In the genomic region with DNA sequence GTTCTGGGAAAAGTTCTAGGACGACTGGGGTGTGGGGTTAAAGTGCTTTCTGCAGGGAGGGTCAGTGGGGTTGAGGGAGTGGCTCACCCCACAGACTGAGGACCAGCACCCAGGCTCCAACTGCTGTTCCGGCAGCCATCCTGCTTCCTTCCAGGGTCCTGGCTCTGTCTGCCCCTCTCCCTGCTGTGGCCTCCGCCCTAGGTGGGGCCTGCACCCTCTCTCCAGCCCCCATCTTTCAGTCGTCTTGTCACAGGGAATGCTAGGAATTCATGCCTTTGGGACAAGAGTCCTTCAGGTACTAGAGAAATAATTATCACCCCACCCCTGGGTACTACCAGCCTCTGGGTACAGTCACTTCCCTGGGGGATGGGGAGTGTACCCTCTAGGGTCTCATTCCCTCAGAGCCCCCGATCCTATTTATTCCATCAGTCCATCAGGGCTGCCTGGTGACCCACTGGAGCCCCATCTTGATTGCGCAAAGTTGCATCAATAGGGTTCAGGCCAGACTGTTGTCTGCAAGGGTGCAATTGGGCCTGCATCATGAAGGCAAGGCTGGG, we compare ENCODE assay signal across 11 cellular contexts. TPM values are rescaled to one million over a fixed set of nuclear protein-coding genes. Genes with fewer than 3 reads are reported as not detected.
DNase-seq lines count a peak whose midpoint lies in the region; ATAC-seq and TF ChIP-seq lines count a peak whose summit lies in the region.
"Had no signal": no experiment of that assay in that cellular context is flagged by ENCODE, and none has a peak within 500 bp of the region (broad histone marks: within the 10 kb centered on the region; RNA-seq: fewer than 3 reads in every experiment).

A gene (minus strand): TSS at position 170 of the 557 bp plus-strand sequence. CDS start 31 bp downstream, at position 139.

- no peaks in the 10 kb centered on the region for H3K27me3 ChIP-seq in lung (ENCODE audit: control insufficient read depth, insufficient read depth)
- H3K27me3 ChIP-seq in thoracic aorta (replicated peaks; ENCODE audit: insufficient read depth), result no peaks in the 10 kb centered on the region

- H3K4me1 ChIP-seq in lung (ENCODE audit: control insufficient read depth in 2 of 2, insufficient read depth in 2 of 2, low read length in 2 of 2), result peaks cover 0 to 19% of the 10 kb centered on the region in 2 donors
- peaks cover 16 to 42% of the 10 kb centered on the region in 2 donors for H3K4me1 ChIP-seq in thoracic aorta (ENCODE audit: control insufficient read depth in 1 of 2, low read depth in 2 of 2)

- CTCF ChIA-PET in activated CD8-positive, alpha-beta memory T cell treated with anti-CD3 and anti-CD28 coated beads for 36 hours (lab: Charles Lee), result no interaction called here
- CTCF ChIA-PET in activated CD4-positive, alpha-beta memory T cell treated with anti-CD3 and anti-CD28 coated beads, Interleukin-2, amount 10 ng/mL, durations not matched to agents 7 days and 5 days (lab: Charles Lee), result no interaction called here

- H3K27ac ChIP-seq in lung (ENCODE audit: low read depth in 1 of 2, low read length in 1 of 2) (peak within 1 kb of the TSS; percentile 30 to 83), thoracic aorta (peak within 1 kb of the TSS; percentile 61 to 74)

- peaks cover 72% of the 10 kb centered on the region for H3K36me3 Mint-ChIP-seq in activated CD4-positive, alpha-beta memory T cell treated with anti-CD3 and anti-CD28 coated beads, Interleukin-2, amount 10 ng/mL, durations not matched to agents 7 days and 5 days (ENCODE audit: low read depth)

- no peak for TF ChIP-seq CTCF in lung (IDR thresholded peaks at IDR 0.05; ENCODE audit: control extremely low read depth, extremely low read depth)
- no peak for TF ChIP-seq CTCF in thoracic aorta (IDR thresholded peaks at IDR 0.05)

- H3K4me1 Mint-ChIP-seq in activated CD4-positive, alpha-beta memory T cell treated with anti-CD3 and anti-CD28 coated beads, Interleukin-2, amount 10 ng/mL, durations not matched to agents 7 days and 5 days, result peaks cover 55% of the 10 kb centered on the region

- H3K9me3 ChIP-seq in lung (ENCODE audit: control insufficient read depth in 2 of 2, insufficient read depth in 1 of 2, low read length in 1 of 2) (no peaks in the 10 kb centered on the region), thoracic aorta (no peaks in the 10 kb centered on the region)

- no peak within 1 kb of the TSS for H3K4me3 ChIP-seq in lung
- no peak within 1 kb of the TSS for H3K4me3 ChIP-seq in thoracic aorta

- peak within 1 kb of the TSS; percentile 31 for H3K27ac Mint-ChIP-seq in activated CD4-positive, alpha-beta memory T cell treated with anti-CD3 and anti-CD28 coated beads, Interleukin-2, amount 10 ng/mL, durations not matched to agents 7 days and 5 days

- DNase-seq in activated CD8-positive, alpha-beta memory T cell treated with anti-CD3 and anti-CD28 coated beads, Interleukin-2, amount 50 U/mL, for 48 hours, result no peak
- DNase-seq in activated CD4-positive, alpha-beta memory T cell treated with anti-CD3 and anti-CD28 coated beads, Interleukin-2, amount 10 ng/mL, durations not matched to agents 7 days and 5 days, result no peak
- DNase-seq in lung (ENCODE audit: low spot score) (no peak), thoracic aorta (ENCODE audit: low spot score) (no peak), HuH-7.5 (ENCODE audit: low spot score) (no peak), epidermal melanocyte (ENCODE audit: insufficient read length, low spot score) (no peak), cerebellar cortex (ENCODE audit: low spot score) (no peak)
- DNase-seq: NCI-H748 treated with DMSO at 0.1 percent for 48 hours had no signal

- peaks cover 0 to 28% of the 10 kb centered on the region in 2 donors for H3K36me3 ChIP-seq in lung (ENCODE audit: control insufficient read depth in 2 of 2, insufficient read depth in 2 of 2, low read length in 2 of 2)
- H3K36me3 ChIP-seq in thoracic aorta, result peaks cover 15% of the 10 kb centered on the region

- H3K9me3 Mint-ChIP-seq in activated CD4-positive, alpha-beta memory T cell treated with anti-CD3 and anti-CD28 coated beads, Interleukin-2, amount 10 ng/mL, durations not matched to agents 7 days and 5 days, result no peaks in the 10 kb centered on the region
- H3K9me3 Mint-ChIP-seq: IgD-negative memory B cell had no signal

- H3K4me3 Mint-ChIP-seq in activated CD4-positive, alpha-beta memory T cell treated with anti-CD3 and anti-CD28 coated beads, Interleukin-2, amount 10 ng/mL, durations not matched to agents 7 days and 5 days, result no peak within 1 kb of the TSS

- POLR2A ChIA-PET in activated CD8-positive, alpha-beta memory T cell treated with anti-CD3 and anti-CD28 coated beads for 36 hours (lab: Charles Lee), result no interaction called here
- POLR2A ChIA-PET in activated CD4-positive, alpha-beta memory T cell treated with anti-CD3 and anti-CD28 coated beads, Interleukin-2, amount 10 ng/mL, durations not matched to agents 7 days and 5 days (lab: Charles Lee), result no interaction called here

- 63 to 79% methylated on average over 6 of the region's 6 CpGs for WGBS in lung, 2 donors

- H3K27me3 Mint-ChIP-seq in activated CD4-positive, alpha-beta memory T cell treated with anti-CD3 and anti-CD28 coated beads, Interleukin-2, amount 10 ng/mL, durations not matched to agents 7 days and 5 days, result no peaks in the 10 kb centered on the region
- H3K27me3 Mint-ChIP-seq: IgD-negative memory B cell had no signal

- ATAC-seq in lung (ENCODE audit: insufficient read depth, low FRiP score) (no peak), thoracic aorta (ENCODE audit: insufficient number of reproducible peaks, low FRiP score, low read depth) (no peak)
- ATAC-seq: activated CD4-positive, CD25-positive, alpha-beta regulatory T cell treated with anti-CD3 and anti-CD28 coated beads, Interleukin-2, amount 50 U/mL, for 24 hours had no signal

RNA-seq across cellular contexts. Expression of the gene that starts here (rescaled TPM):
- total RNA-seq in activated CD8-positive, alpha-beta memory T cell treated with anti-CD3 and anti-CD28 coated beads for 36 hours, result 10 to 100 TPM; 10.5 to 15.2 TPM
- 10 to 100 TPM; 27.6 to 29.4 TPM for total RNA-seq in activated CD4-positive, alpha-beta memory T cell treated with anti-CD3 and anti-CD28 coated beads, Interleukin-2, amount 10 ng/mL, durations not matched to agents 7 days and 5 days
- 100 to 1,000 TPM; 178 to 342 TPM for total RNA-seq in lung
- 1,000 to 10,000 TPM in 1 of 2 donors, 100 to 1,000 TPM in 1; 352 to 1,487 TPM for polyA plus RNA-seq in lung
- 1 to 10 TPM; 1.8 to 3.8 TPM for total RNA-seq in thoracic aorta

Comparison
In these comparisons a context has a peak if more than half of its experiments do, and no peak if none do; other contexts are left out.
1. RNA of the gene that starts here (total RNA-seq): 178 to 342 TPM in lung; 27.6 to 29.4 TPM in activated CD4-positive, alpha-beta memory T cell treated with anti-CD3 and anti-CD28 coated beads, Interleukin-2, amount 10 ng/mL, durations not matched to agents 7 days and 5 days, 10.5 to 15.2 TPM in activated CD8-positive, alpha-beta memory T cell treated with anti-CD3 and anti-CD28 coated beads for 36 hours and 1.8 to 3.8 TPM in thoracic aorta; every median in the first group is over 4 times any median in the second.